ENCODE assay signal across 23 cellular contexts in the genomic region with DNA sequence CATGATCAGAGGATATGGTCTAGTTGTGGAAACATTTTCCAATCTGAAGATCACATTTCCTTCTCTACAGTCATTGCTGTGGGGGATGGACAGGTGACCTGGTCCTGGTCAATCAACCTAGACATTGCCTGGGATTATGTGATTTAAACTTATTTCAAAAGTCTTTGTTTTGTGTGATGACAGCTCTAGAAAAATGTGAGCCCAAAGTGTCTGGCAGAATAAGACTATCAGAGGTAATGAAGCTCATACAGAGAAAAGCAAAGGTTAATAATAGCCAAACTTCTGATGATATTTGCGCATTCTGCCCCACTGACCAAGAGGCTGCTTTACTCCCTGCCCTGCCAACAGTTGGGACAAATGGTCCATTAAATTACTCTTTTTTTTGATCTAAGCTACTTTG.
A peak's percentile ranks its signal among the peaks of the same experiment; 100 is the strongest.
DNase-seq lines count a peak whose midpoint lies in the region; ATAC-seq and TF ChIP-seq lines count a peak whose summit lies in the region.
"Had no signal": no experiment of that assay in that cellular context is flagged by ENCODE, and none has a peak within 500 bp of the region (broad histone marks: within the 10 kb centered on the region; RNA-seq: fewer than 3 reads in every experiment).

No MANE protein-coding gene starts in this region.

- no peak overlapping the region for H3K9ac ChIP-seq in colonic mucosa (ENCODE audit: low read depth in 2 of 2, low read length in 2 of 2)
- H3K9ac ChIP-seq: BLaER1, GM23248 had no signal

- DNase-seq in Caki2 (ENCODE audit: low read depth) (peak; percentile 50), epithelial cell of proximal tubule (ENCODE audit: low read depth) (peak; percentile 29), kidney tubule cell (ENCODE audit: low spot score) (peak; percentile 6), renal cortical epithelial cell (ENCODE audit: low read depth) (peak; percentile 49), mesothelial cell of epicardium (ENCODE audit: low spot score in 2 of 2, unreplicated experiment in 2 of 2) (no peak), retina (no peak), colonic mucosa (no peak)
- DNase-seq: Caco-2; CD4-positive, CD25-positive, alpha-beta regulatory T cell; CD8-positive, alpha-beta T cell; DMS 273 treated with DMSO at 0.1 percent for 48 hours; DMS79; EL; GDM1; GM23248; H7; HCEC 1CT had no signal

- TF ChIP-seq CTCF in epithelial cell of proximal tubule (conservative IDR thresholded peaks at IDR 0.05; ENCODE audit: low read depth, low read length) = no peak
- no peak for TF ChIP-seq CTCF in mesothelial cell of epicardium (IDR thresholded peaks at IDR 0.05; ENCODE audit: unreplicated experiment)
- no peak for TF ChIP-seq CTCF in colonic mucosa (IDR thresholded peaks at IDR 0.05)

- H3K27me3 ChIP-seq in colonic mucosa = no peaks in the 10 kb centered on the region
- H3K27me3 ChIP-seq: BLaER1 had no signal

- no peaks in the 10 kb centered on the region for H3K36me3 ChIP-seq in colonic mucosa
- H3K36me3 ChIP-seq: BLaER1 had no signal

- ATAC-seq in GM21360 (IDR thresholded peaks at IDR 0.05; ENCODE audit: unreplicated experiment) = no peak
- ATAC-seq: CD8-positive, alpha-beta T cell; GM12878 had no signal

- peaks cover 12% of the 10 kb centered on the region for H3K9me3 Mint-ChIP-seq in mesothelial cell of epicardium
- H3K9me3 Mint-ChIP-seq: CD8-positive, alpha-beta T cell had no signal

- in situ Hi-C loops in Caki2 (cut with HindIII; ENCODE audit: low pct_unique_long_range_greater_than_20kb, low sequenced_read_pairs) = no loop called here

- H3K4me3 Mint-ChIP-seq in mesothelial cell of epicardium = no peak overlapping the region
- H3K4me3 Mint-ChIP-seq: B cell; CD4-positive, CD25-positive, alpha-beta regulatory T cell; CD8-positive, alpha-beta T cell had no signal

- H3K4me1 Mint-ChIP-seq in mesothelial cell of epicardium = peaks cover 22% of the 10 kb centered on the region
- H3K4me1 Mint-ChIP-seq: B cell; CD4-positive, CD25-positive, alpha-beta regulatory T cell had no signal

- intact Hi-C loops in colonic mucosa (cut with DNase I) = no loop called here

- H3K27ac ChIP-seq in colonic mucosa = no peak overlapping the region
- H3K27ac ChIP-seq: 22Rv1, BLaER1, C4-2B, GM23248 had no signal

- H3K36me3 Mint-ChIP-seq in mesothelial cell of epicardium = peaks cover 9% of the 10 kb centered on the region
- H3K36me3 Mint-ChIP-seq: CD4-positive, CD25-positive, alpha-beta regulatory T cell; CD8-positive, alpha-beta T cell had no signal

- no peaks in the 10 kb centered on the region for H3K4me1 ChIP-seq in colonic mucosa
- H3K4me1 ChIP-seq: BLaER1, Caco-2 had no signal

- H3K9me3 ChIP-seq in colonic mucosa = no peaks in the 10 kb centered on the region
- H3K9me3 ChIP-seq: BLaER1, Caco-2 had no signal

- H3K27ac Mint-ChIP-seq in mesothelial cell of epicardium = no peak overlapping the region
- H3K27ac Mint-ChIP-seq: B cell; CD4-positive, CD25-positive, alpha-beta regulatory T cell; CD8-positive, alpha-beta T cell had no signal

- H3K4me3 ChIP-seq in epithelial cell of proximal tubule (ENCODE audit: low read depth, low read length) (no peak overlapping the region), colonic mucosa (no peak overlapping the region)
- H3K4me3 ChIP-seq: BLaER1, GM12878, GM23248 had no signal

- no peaks in the 10 kb centered on the region for H3K27me3 Mint-ChIP-seq in mesothelial cell of epicardium (ENCODE audit: low read depth)
- H3K27me3 Mint-ChIP-seq: B cell; CD4-positive, CD25-positive, alpha-beta regulatory T cell had no signal

Comparison
In these comparisons a context has a peak if more than half of its experiments do, and no peak if none do; other contexts are left out.
1. DNase-seq: peak in Caki2 (single experiment), epithelial cell of proximal tubule (single experiment), kidney tubule cell (single experiment) and renal cortical epithelial cell (single experiment); none in mesothelial cell of epicardium (0 of 2), retina (single experiment) and colonic mucosa (single experiment).